ENCODE assay signal across 18 cellular contexts in genomic region chr6:146803601-146804000, GRCh38.
DNase-seq lines count a peak whose midpoint lies in the region; ATAC-seq, FAIRE-seq and TF ChIP-seq lines count a peak whose summit lies in the region.
"Had no signal": no experiment of that assay in that cellular context is flagged by ENCODE, and none has a peak within 500 bp of the region (broad histone marks: within the 10 kb centered on the region; RNA-seq: fewer than 3 reads in every experiment).

No MANE protein-coding gene starts in this region.

- WGBS in IMR-90 (ENCODE audit: extremely low coverage in 2 of 2, insufficient read length in 1 of 2), 2 experiments, result 57% methylated on average over 12 of the region's 22 CpGs; no CpG with 5 or more reads in 1 of the 2 experiments
- 65% methylated on average over 22 of the region's 22 CpGs for WGBS in suprapubic skin

- peak; percentile 84 for ATAC-seq in IMR-90 (ENCODE audit: low read depth)
- ATAC-seq in left cardiac atrium, result peak; percentile 46 to 78
- ATAC-seq: sciatic nerve had no signal

- H3K9me3 Mint-ChIP-seq in astrocyte (ENCODE audit: unreplicated experiment), result no peaks in the 10 kb centered on the region
- H3K9me3 Mint-ChIP-seq: IgD-negative memory B cell, neural crest cell had no signal

- H2BK5ac ChIP-seq in IMR-90 (ENCODE audit: low read depth, low read length, poor library complexity, severe bottlenecking), result no peak overlapping the region

- H3K27ac Mint-ChIP-seq in astrocyte (ENCODE audit: unreplicated experiment), result no peak overlapping the region
- H3K27ac Mint-ChIP-seq: IgD-negative memory B cell had no signal

- H2AK5ac ChIP-seq in IMR-90 (ENCODE audit: low read depth, low read length), result no peak overlapping the region

- no peak for FAIRE-seq in astrocyte (lab: Jason Lieb, UNC)

- H3K4me1 ChIP-seq in IMR-90 (ENCODE audit: control insufficient read depth, insufficient read depth, low read length), result no peaks in the 10 kb centered on the region
- no peaks in the 10 kb centered on the region for H3K4me1 ChIP-seq in astrocyte (ENCODE audit: insufficient read depth, low read length)
- H3K4me1 ChIP-seq in suprapubic skin, result no peaks in the 10 kb centered on the region
- H3K4me1 ChIP-seq: ascending aorta had no signal

- no peak overlapping the region for H3K23ac ChIP-seq in IMR-90 (ENCODE audit: low read depth, low read length)

- no peaks in the 10 kb centered on the region for H3K79me1 ChIP-seq in IMR-90 (ENCODE audit: low read depth in 1 of 2, low read length in 2 of 2)

- H4K5ac ChIP-seq in IMR-90 (ENCODE audit: low read depth, low read length), result no peak overlapping the region

- peak overlapping the region in 1 of 2 experiments; percentile 55; a peak in 1 of 4 replicates for H4K8ac ChIP-seq in IMR-90 (ENCODE audit: low read depth in 2 of 2, low read length in 2 of 2)

- H3K4me3 ChIP-seq in IMR-90 (ENCODE audit: insufficient read depth, low read depth, low read length) (0 out of 2 replicates have a peak overlapping the region, but pooled peaks have one; percentile 7), astrocyte (ENCODE audit: insufficient read depth, low read depth, low read length) (no peak overlapping the region), suprapubic skin (no peak overlapping the region)
- H3K4me3 ChIP-seq: ascending aorta, SJCRH30 had no signal

- H2AK9ac ChIP-seq in IMR-90 (replicated peaks; ENCODE audit: low read depth, low read length, poor library complexity), result no peak overlapping the region

- no peak overlapping the region for H3K9ac ChIP-seq in IMR-90 (ENCODE audit: low read depth, low read length)
- no peak overlapping the region for H3K9ac ChIP-seq in astrocyte (ENCODE audit: low read length)

- H3K27me3 Mint-ChIP-seq in astrocyte (ENCODE audit: low read depth, unreplicated experiment), result no peaks in the 10 kb centered on the region
- H3K27me3 Mint-ChIP-seq: IgD-negative memory B cell had no signal

- no peak for TF ChIP-seq EP300 in suprapubic skin (IDR thresholded peaks at IDR 0.05)

- H3K18ac ChIP-seq in IMR-90 (ENCODE audit: low read depth, low read length), result no peak overlapping the region

- no peak overlapping the region for H2BK20ac ChIP-seq in IMR-90 (ENCODE audit: low read depth, low read length)

- H3K79me2 ChIP-seq in astrocyte (ENCODE audit: insufficient read depth, low read length), result no peaks in the 10 kb centered on the region

- H3K9me3 ChIP-seq in IMR-90 (ENCODE audit: control insufficient read depth, insufficient read depth, low read length) (no peaks in the 10 kb centered on the region), astrocyte (ENCODE audit: insufficient read depth, low read depth, low read length) (no peaks in the 10 kb centered on the region), suprapubic skin (no peaks in the 10 kb centered on the region)
- H3K9me3 ChIP-seq: ascending aorta, SJCRH30 had no signal

- intact Hi-C loops in IMR-90 (cut with micrococcal nuclease) (no loop called here), left cardiac atrium (cut with DNase I) (no loop called here), posterior vena cava (cut with DNase I) (no loop called here)

- no peak for TF ChIP-seq CTCF in IMR-90 (conservative IDR thresholded peaks at IDR 0.05; ENCODE audit: low read depth, low read length)
- TF ChIP-seq CTCF in astrocyte (IDR thresholded peaks at IDR 0.05; ENCODE audit: insufficient read depth, low read depth, low read length), result no peak
- TF ChIP-seq CTCF in suprapubic skin (IDR thresholded peaks at IDR 0.05), result no peak

- H3K36me3 Mint-ChIP-seq in astrocyte (ENCODE audit: low read depth, unreplicated experiment), result peaks cover 2% of the 10 kb centered on the region
- H3K36me3 Mint-ChIP-seq: IgD-negative memory B cell had no signal

- BruUV-seq in IMR-90 (replicated peaks; lab: Mats Ljungman, UMichigan), result no TSS peak

- dilution Hi-C loops in IMR-90 (cut with HindIII; ENCODE audit: low sequenced_read_pairs, unreplicated experiment), result no loop called here

- H3K27ac ChIP-seq in IMR-90 (ENCODE audit: insufficient read depth, low read length) (no peak overlapping the region), astrocyte (ENCODE audit: low read depth, low read length) (no peak overlapping the region), suprapubic skin (no peak overlapping the region)
- H3K27ac ChIP-seq: ascending aorta, SJCRH30 had no signal

- H2AFZ ChIP-seq in IMR-90 (replicated peaks; ENCODE audit: low read length, poor library complexity) (no peak overlapping the region), astrocyte (ENCODE audit: low read depth, low read length) (peak overlapping the region; percentile 10)

- no peak overlapping the region for H3K14ac ChIP-seq in IMR-90 (replicated peaks; ENCODE audit: low read depth, low read length)

- H3K4ac ChIP-seq in IMR-90 (ENCODE audit: low read depth, low read length), result no peak overlapping the region

- TF ChIP-seq RAD21 in IMR-90 (IDR thresholded peaks at IDR 0.05; ENCODE audit: low read length), result no peak

- H3K4me2 ChIP-seq in IMR-90 (ENCODE audit: low read depth, low read length) (peak overlapping the region; percentile 69), astrocyte (ENCODE audit: low read length) (no peak overlapping the region)

- no peak overlapping the region for H2BK120ac ChIP-seq in IMR-90 (ENCODE audit: low read depth, low read length)

- H3K36me3 ChIP-seq in IMR-90 (ENCODE audit: control insufficient read depth, insufficient read depth, low read length), result no peaks in the 10 kb centered on the region
- no peaks in the 10 kb centered on the region for H3K36me3 ChIP-seq in astrocyte (ENCODE audit: insufficient read depth, low read length)
- H3K36me3 ChIP-seq in suprapubic skin, result no peaks in the 10 kb centered on the region
- H3K36me3 ChIP-seq: ascending aorta, SJCRH30 had no signal

- in situ Hi-C loops in IMR-90 (cut with MboI; ENCODE audit: low sequenced_read_pairs), result no loop called here

- POLR2A ChIA-PET in IMR-90 (lab: Charles Lee; ENCODE audit: unreplicated experiment), result no interaction called here

- H4K91ac ChIP-seq in IMR-90 (ENCODE audit: insufficient read depth, low read depth, low read length), result no peak overlapping the region

- H3K4me3 Mint-ChIP-seq in astrocyte (ENCODE audit: unreplicated experiment), result no peak overlapping the region
- H3K4me3 Mint-ChIP-seq: IgD-negative memory B cell, neural crest cell had no signal

- no peak overlapping the region for H2BK15ac ChIP-seq in IMR-90 (ENCODE audit: low read depth, low read length)

- no peak for DNase-seq in IMR-90
- no peak for DNase-seq in astrocyte (ENCODE audit: low read depth)
- peak; percentile 58 for DNase-seq in left cardiac atrium
- peak; percentile 78 for DNase-seq in posterior vena cava (ENCODE audit: low spot score)
- DNase-seq in HuH-7.5 (ENCODE audit: low spot score), result no peak
- DNase-seq in NCI-H128 (lab: John Stamatoyannopoulos, UW; ENCODE audit: unreplicated experiment), result no peak
- no peak for DNase-seq in suprapubic skin (ENCODE audit: low spot score in 2 of 2)
- no peak for DNase-seq in MV-4-11 (lab: John Stamatoyannopoulos, UW)
- DNase-seq: activated CD4-positive, alpha-beta T cell treated with anti-CD3 and anti-CD28 coated beads for 1 hour; activated gamma-delta T cell; glutamatergic neuron; NCI-H2081 treated with DMSO at 0.1 percent for 48 hours; NCI-H526; SJCRH30 had no signal

- peaks cover 6% of the 10 kb centered on the region for H3K4me1 Mint-ChIP-seq in astrocyte (ENCODE audit: low read depth, unreplicated experiment)
- H3K4me1 Mint-ChIP-seq: IgD-negative memory B cell, neural crest cell had no signal

- no peaks in the 10 kb centered on the region for H3K9me1 ChIP-seq in IMR-90 (ENCODE audit: insufficient read depth, low read length)

- H4K20me1 ChIP-seq in IMR-90 (ENCODE audit: insufficient read depth, low read length), result no peaks in the 10 kb centered on the region
- no peaks in the 10 kb centered on the region for H4K20me1 ChIP-seq in astrocyte (ENCODE audit: insufficient read depth, low read length)

- TF ChIP-seq POLR2A in IMR-90 (IDR thresholded peaks at IDR 0.05; ENCODE audit: low read depth, low read length) (no peak), suprapubic skin (IDR thresholded peaks at IDR 0.05) (no peak)

- H3K56ac ChIP-seq in IMR-90 (ENCODE audit: extremely low read depth, insufficient read depth, low read length), result no peak overlapping the region

- H3K27me3 ChIP-seq in IMR-90 (ENCODE audit: control insufficient read depth, insufficient read depth, low read length) (no peaks in the 10 kb centered on the region), astrocyte (ENCODE audit: insufficient read depth, low read length) (no peaks in the 10 kb centered on the region), suprapubic skin (no peaks in the 10 kb centered on the region)
- H3K27me3 ChIP-seq: ascending aorta, SJCRH30 had no signal

- CTCF ChIA-PET in IMR-90 (lab: Yijun Ruan, JAX), result no interaction called here

TF ChIP-seq in IMR-90, 13 proteins besides CTCF, POLR2A, EP300 and RAD21:
- TF ChIP-seq CEBPB (IDR thresholded peaks at IDR 0.05; ENCODE audit: low read depth, low read length) (no peak), MAFK (IDR thresholded peaks at IDR 0.05; ENCODE audit: low read depth, low read length) (no peak)

Comparison
In these comparisons a context has a peak if more than half of its experiments do, and no peak if none do; other contexts are left out.
1. DNase-seq: peak in left cardiac atrium (single experiment) and posterior vena cava (single experiment); none in IMR-90 (single experiment), astrocyte (single experiment), HuH-7.5 (single experiment), NCI-H128 (single experiment), suprapubic skin (0 of 2) and MV-4-11 (single experiment).